In genomic region chr9:122217640-122218039, GRCh38 we compare ENCODE assay signal across 1 cellular context.
TF ChIP-seq lines count a peak whose summit lies in the region.

No MANE protein-coding gene starts in this region.

TF ChIP-seq in K562, 482 proteins besides CTCF, POLR2A, EP300 and RAD21:
- TF ChIP-seq GATA2 (CRISPR knock-in tag; IDR thresholded peaks at IDR 0.05), result peak; percentile 61
- TF ChIP-seq NFIC (IDR thresholded peaks at IDR 0.05), result no peak
- peak; percentile 82 for TF ChIP-seq HMBOX1 (IDR thresholded peaks at IDR 0.05)
TF ChIP-seq in K562: peak in this region for 2.
